Comparison of ENCODE assay signal across 13 cellular contexts in genomic region chr1:156643266-156644092, GRCh38. TPM values are rescaled to one million over a fixed set of nuclear protein-coding genes. Genes with fewer than 3 reads are reported as not detected.
DNase-seq lines count a peak whose midpoint lies in the region; ATAC-seq, FAIRE-seq and TF ChIP-seq lines count a peak whose summit lies in the region.
"Had no signal": no experiment of that assay in that cellular context is flagged by ENCODE, and none has a peak within 500 bp of the region (broad histone marks: within the 10 kb centered on the region; RNA-seq: fewer than 3 reads in every experiment).

No MANE protein-coding gene starts in this region.

- RAD21 ChIA-PET in GM12878 (lab: Charles Lee; ENCODE audit: unreplicated experiment), result interaction anchor here (0.8 to 1.5 kb wide), 3 partner anchors 16 to 82 kb away, joined by 3 read pairs; no protein-coding TSS in a partner anchor

- intact Hi-C loops in GM12878 (cut with micrococcal nuclease; ENCODE audit: unreplicated experiment), result no loop called here
- intact Hi-C loops in upper lobe of right lung (cut with DNase I), result no loop called here
- intact Hi-C loops in mucosa of descending colon (cut with DNase I, micrococcal nuclease), result no loop called here

- TF ChIP-seq RAD21 in GM12878 (IDR thresholded peaks at IDR 0.05; ENCODE audit: insufficient read depth, low read depth, low read length), result no peak

- no peak overlapping the region for H3K9ac ChIP-seq in GM12878 (ENCODE audit: control insufficient read depth, insufficient read depth, low read length)

- TF ChIP-seq EP300 in GM12878 (IDR thresholded peaks at IDR 0.05; ENCODE audit: borderline replicate concordance in 1 of 2, control insufficient read depth in 1 of 2, low read depth in 2 of 2, low read length in 2 of 2), result no peak

- no peak for TF ChIP-seq POLR2A in GM12878 (IDR thresholded peaks at IDR 0.05; ENCODE audit: low read depth, low read length)

- H3K27me3 ChIP-seq in GM12878 (replicated peaks in 1 of 2; ENCODE audit: control insufficient read depth in 2 of 2, insufficient read depth in 2 of 2, low read length in 1 of 2), result peaks cover 0 to 2% of the 10 kb centered on the region in 2 experiments; a peak in 3 of 4 replicates
- H3K27me3 ChIP-seq in upper lobe of right lung, result peaks cover 85% of the 10 kb centered on the region
- H3K27me3 ChIP-seq: BE2C had no signal

- peaks cover 8% of the 10 kb centered on the region for H3K4me1 ChIP-seq in GM12878 (ENCODE audit: control insufficient read depth, insufficient read depth, low read length)
- peaks cover 14% of the 10 kb centered on the region for H3K4me1 ChIP-seq in upper lobe of right lung
- peaks cover 6% of the 10 kb centered on the region for H3K4me1 ChIP-seq in mucosa of descending colon (ENCODE audit: low read depth)

- POLR2A ChIA-PET in GM12878 (lab: Charles Lee), result interaction anchor here (0.5 to 1.4 kb wide), 5 partner anchors 12 to 22 kb away, joined by 3 to 5 read pairs (median 4); no protein-coding TSS in a partner anchor
- POLR2A ChIA-PET in HEK293T (lab: Yijun Ruan, JAX), result interaction anchor here (0.7 to 1.3 kb wide), 2 partner anchors 17 to 19 kb away, joined by 3 read pairs; no protein-coding TSS in a partner anchor

- H3K4me3 ChIP-seq in GM12878 (no peak overlapping the region), upper lobe of right lung (no peak overlapping the region), mucosa of descending colon (no peak overlapping the region)
- H3K4me3 ChIP-seq: left ventricle myocardium inferior had no signal

- H3K27ac ChIP-seq in GM12878 (ENCODE audit: control insufficient read depth, insufficient read depth) (no peak overlapping the region), upper lobe of right lung (no peak overlapping the region)
- H3K27ac ChIP-seq: left ventricle myocardium inferior had no signal

- DNase-seq in stimulated activated CD4-positive, alpha-beta T cell treated with anti-CD3 and anti-CD28 coated beads, Interleukin-15, amount 100 ng/mL, for 24 hours, result peak; percentile 37
- no peak for DNase-seq in stimulated activated CD4-positive, alpha-beta T cell treated with anti-CD3 and anti-CD28 coated beads, Interleukin-12 subunit alpha, Interleukin-12 subunit beta, amount 100 ng/mL, for 4 hours
- peak; percentile 14 to 55 for DNase-seq in NOMO-1 (lab: John Stamatoyannopoulos, UW; ENCODE audit: unreplicated experiment in 2 of 2)
- no peak for DNase-seq in GM12878 (ENCODE audit: low read depth, low spot score)
- DNase-seq in upper lobe of right lung, result no peak
- DNase-seq in cerebellum (ENCODE audit: low spot score), result no peak
- DNase-seq in mucosa of descending colon, result no peak
- DNase-seq in HEK293T (ENCODE audit: extremely low spot score), result no peak
- DNase-seq: BE2C, left ventricle myocardium inferior, NCI-H524 treated with DMSO at 0.1 percent for 48 hours had no signal

- no peak overlapping the region for H2AFZ ChIP-seq in GM12878 (ENCODE audit: control insufficient read depth, low read depth, low read length)

- BruUV-seq in GM12878 (replicated peaks; lab: Mats Ljungman, UMichigan), result no TSS peak

- no peak for TF ChIP-seq CTCF in GM12878 (IDR thresholded peaks at IDR 0.05 in 2 of 3, conservative IDR thresholded peaks at IDR 0.05 in 1 of 3; ENCODE audit: control insufficient read depth in 2 of 3, extremely low read depth in 1 of 3, insufficient read depth in 1 of 3, low read depth in 3 of 3, low read length in 3 of 3)
- TF ChIP-seq CTCF in upper lobe of right lung (IDR thresholded peaks at IDR 0.05), result no peak
- no peak for TF ChIP-seq CTCF in mucosa of descending colon (IDR thresholded peaks at IDR 0.05)

- no peaks in the 10 kb centered on the region for H4K20me1 ChIP-seq in GM12878 (ENCODE audit: control insufficient read depth, insufficient read depth)

- no peak overlapping the region for H3K4me2 ChIP-seq in GM12878 (ENCODE audit: control insufficient read depth, insufficient read depth)

- SMC1A ChIA-PET in GM12878 (lab: Charles Lee; ENCODE audit: uncharacterized antibody, unreplicated experiment), result interaction anchor here (0.6 to 2.5 kb wide), 6 partner anchors 9 to 197 kb away, joined by 3 to 8 read pairs (median 3); no protein-coding TSS in a partner anchor

- ATAC-seq in GM12878 (peak; percentile 81), upper lobe of right lung (peak; percentile 59), mucosa of descending colon (no peak)
- ATAC-seq: HCT116 had no signal

- H3K9me3 ChIP-seq in GM12878 (replicated peaks; ENCODE audit: control insufficient read depth, insufficient read depth, low read length), result no peaks in the 10 kb centered on the region
- no peaks in the 10 kb centered on the region for H3K9me3 ChIP-seq in upper lobe of right lung
- H3K9me3 ChIP-seq in mucosa of descending colon, result no peaks in the 10 kb centered on the region
- H3K9me3 ChIP-seq: BE2C, left ventricle myocardium inferior had no signal

- H3K36me3 ChIP-seq in GM12878 (ENCODE audit: control insufficient read depth in 2 of 2, insufficient read depth in 2 of 2, low read length in 1 of 2) (no peaks in the 10 kb centered on the region), upper lobe of right lung (no peaks in the 10 kb centered on the region), mucosa of descending colon (ENCODE audit: low read depth) (no peaks in the 10 kb centered on the region)
- H3K36me3 ChIP-seq: BE2C, left ventricle myocardium inferior had no signal

- no peaks in the 10 kb centered on the region for H3K79me2 ChIP-seq in GM12878 (ENCODE audit: control insufficient read depth, insufficient read depth, low read length)

- peak; percentile 35 for FAIRE-seq in GM12878 (lab: Jason Lieb, UNC)

- CTCF ChIA-PET in GM12878 (lab: Yijun Ruan, JAX) (interaction anchor here (0.8 to 4.2 kb wide), 10 partner anchors 12 to 258 kb away, joined by 3 to 26 read pairs (median 3); no protein-coding TSS in a partner anchor), HEK293T (lab: Yijun Ruan, JAX) (interaction anchor here (1.0 to 6.2 kb wide), 4 partner anchors 16 to 47 kb away, joined by 3 to 47 read pairs (median 6); no protein-coding TSS in a partner anchor)

- WGBS in GM12878 (ENCODE audit: insufficient coverage, insufficient replicate concordance, low lambda C conversion rate, missing lambda C conversion rate), result 33% methylated on average over 12 of the region's 13 CpGs

- in situ Hi-C loops in GM12878 (cut with MboI), result no loop called here

RNA-seq across cellular contexts. Expression of gene BCAN, which starts 1.6 kb away (rescaled TPM):
- 0.40 and 0.44 TPM in 2 replicates for total RNA-seq in GM12878 (2013; cell fraction: nucleolus; rRNA removed)
- total RNA-seq in GM12878 (2014; rRNA removed) (0.11 and 0.40 TPM in 2 replicates), GM12878 (2014; rRNA removed; fragmentation: Illumina TruSeq; extraction: Trizol) (0.09 TPM in 1 of 2 replicates, not detected in the other), GM12878 (2021) (0.18 and 0.24 TPM in 2 replicates), upper lobe of right lung (not detected), cerebellum (106 TPM), mucosa of descending colon (under 1 TPM in 2 of 3 donors, not detected in 1; 0.14 to 0.79 TPM)
- 0.16 TPM for polyA plus RNA-seq in GM12878 (2011; ENCODE audit: low read depth)
- polyA plus RNA-seq in GM12878 (2011; rRNA removed) (0.04 and 0.10 TPM in 2 replicates), GM12878 (2014; fragmentation: Illumina TruSeq; extraction: Trizol) (0.12 and 0.17 TPM in 2 replicates), GM12878 (2014; fragmentation: Nextera tagmentation; extraction: Ambion mirVana) (under 1 TPM; 0.05 to 0.06 TPM), GM12878 (2014; rRNA removed) (0.23 and 0.25 TPM in 2 replicates), GM12878 (2016; fragmentation: Nextera tagmentation; extraction: Ambion mirVana) (1 to 10 TPM in 1 of 2 experiments, under 1 TPM in 1; 0.75 to 1.3 TPM)
- polyA plus RNA-seq in GM12878 (2011; cell fraction: cytosol; rRNA removed), result 0.22 and 0.27 TPM in 2 replicates
- 0.31 and 0.47 TPM in 2 replicates for polyA plus RNA-seq in GM12878 (2011; cell fraction: nucleus; rRNA removed)
- polyA plus RNA-seq in GM12878 (2012), result 0.26 and 0.31 TPM in 2 replicates
- 0.15 TPM in 1 of 2 replicates, not detected in the other for polyA minus RNA-seq in GM12878 (2011; rRNA and poly(A)+ RNA removed)
- not detected in 2 replicates for polyA minus RNA-seq in GM12878 (2011; cell fraction: cytosol; rRNA and poly(A)+ RNA removed)
- polyA minus RNA-seq in GM12878 (2011; cell fraction: nucleus; rRNA and poly(A)+ RNA removed), result not detected in 2 replicates

RNA-seq across cellular contexts. Expression of gene HAPLN2, which starts 24.3 kb away (rescaled TPM):
- total RNA-seq in GM12878 (2013; cell fraction: nucleolus; rRNA removed), result not detected in 2 replicates
- total RNA-seq in GM12878 (2014; rRNA removed), result not detected in 2 replicates
- total RNA-seq in GM12878 (2014; rRNA removed; fragmentation: Illumina TruSeq; extraction: Trizol), result not detected in 2 replicates
- total RNA-seq in GM12878 (2021), result not detected in 2 replicates
- polyA plus RNA-seq in GM12878 (2011; ENCODE audit: low read depth), result not detected
- not detected in 2 replicates for polyA plus RNA-seq in GM12878 (2011; rRNA removed)
- 0.07 and 0.12 TPM in 2 replicates for polyA plus RNA-seq in GM12878 (2011; cell fraction: cytosol; rRNA removed)
- 0.79 and 1.1 TPM in 2 replicates for polyA plus RNA-seq in GM12878 (2011; cell fraction: nucleus; rRNA removed)
- 0.11 TPM in 1 of 2 replicates, not detected in the other for polyA plus RNA-seq in GM12878 (2012)
- polyA plus RNA-seq in GM12878 (2014; fragmentation: Illumina TruSeq; extraction: Trizol), result not detected in 2 replicates
- not detected for polyA plus RNA-seq in GM12878 (2014; fragmentation: Nextera tagmentation; extraction: Ambion mirVana)
- 0.15 TPM in 1 of 2 replicates, not detected in the other for polyA plus RNA-seq in GM12878 (2014; rRNA removed)
- under 1 TPM in 1 of 2 experiments, not detected in 1; 0.24 TPM for polyA plus RNA-seq in GM12878 (2016; fragmentation: Nextera tagmentation; extraction: Ambion mirVana)
- not detected in 2 replicates for polyA minus RNA-seq in GM12878 (2011; rRNA and poly(A)+ RNA removed)
- polyA minus RNA-seq in GM12878 (2011; cell fraction: cytosol; rRNA and poly(A)+ RNA removed), result not detected in 2 replicates
- polyA minus RNA-seq in GM12878 (2011; cell fraction: nucleus; rRNA and poly(A)+ RNA removed), result not detected in 2 replicates
- 0.78 TPM for total RNA-seq in upper lobe of right lung
- total RNA-seq in cerebellum, result 1.3 TPM
- total RNA-seq in mucosa of descending colon, result under 1 TPM in 1 of 3 donors, not detected in 2; 0.28 TPM
- total RNA-seq: renal cortical epithelial cell had no signal

RNA-seq across cellular contexts. Expression of gene NES, which starts 33.7 kb away (rescaled TPM):
- 0.17 and 0.24 TPM in 2 replicates for total RNA-seq in GM12878 (2013; cell fraction: nucleolus; rRNA removed)
- total RNA-seq in GM12878 (2014; rRNA removed), result under 0.01 and 0.05 TPM in 2 replicates
- total RNA-seq in GM12878 (2014; rRNA removed; fragmentation: Illumina TruSeq; extraction: Trizol), result under 0.01 and 0.05 TPM in 2 replicates
- 0.15 and 0.21 TPM in 2 replicates for total RNA-seq in GM12878 (2021)
- not detected for polyA plus RNA-seq in GM12878 (2011; ENCODE audit: low read depth)
- not detected in 2 replicates for polyA plus RNA-seq in GM12878 (2011; rRNA removed)
- polyA plus RNA-seq in GM12878 (2011; cell fraction: cytosol; rRNA removed), result not detected in 2 replicates
- polyA plus RNA-seq in GM12878 (2011; cell fraction: nucleus; rRNA removed), result not detected in 2 replicates
- 0.03 and 0.04 TPM in 2 replicates for polyA plus RNA-seq in GM12878 (2012)
- 0.01 TPM in 1 of 2 replicates, not detected in the other for polyA plus RNA-seq in GM12878 (2014; fragmentation: Illumina TruSeq; extraction: Trizol)
- polyA plus RNA-seq in GM12878 (2014; fragmentation: Nextera tagmentation; extraction: Ambion mirVana), result not detected
- 0.01 and 0.04 TPM in 2 replicates for polyA plus RNA-seq in GM12878 (2014; rRNA removed)
- polyA plus RNA-seq in GM12878 (2016; fragmentation: Nextera tagmentation; extraction: Ambion mirVana), result under 1 TPM in 1 of 2 experiments, not detected in 1; 0.03 TPM
- 0.05 TPM in 1 of 2 replicates, not detected in the other for polyA minus RNA-seq in GM12878 (2011; rRNA and poly(A)+ RNA removed)
- polyA minus RNA-seq in GM12878 (2011; cell fraction: cytosol; rRNA and poly(A)+ RNA removed), result not detected in 2 replicates
- polyA minus RNA-seq in GM12878 (2011; cell fraction: nucleus; rRNA and poly(A)+ RNA removed), result not detected in 2 replicates
- total RNA-seq in upper lobe of right lung, result 54.7 TPM
- total RNA-seq in cerebellum, result 45.5 TPM
- total RNA-seq in mucosa of descending colon, result 10 to 100 TPM in 1 of 3 donors, 1 to 10 TPM in 2; 3.0 to 11.4 (median 6.4) TPM

RNA-seq across cellular contexts. Expression of gene GPATCH4, which starts 42.2 kb away (rescaled TPM):
- total RNA-seq in GM12878 (2013; cell fraction: nucleolus; rRNA removed), result 62.1 and 73.0 TPM in 2 replicates
- total RNA-seq in GM12878 (2014; rRNA removed) (33.5 and 35.5 TPM in 2 replicates), GM12878 (2014; rRNA removed; fragmentation: Illumina TruSeq; extraction: Trizol) (62.1 and 65.3 TPM in 2 replicates), GM12878 (2021) (53.2 and 60.7 TPM in 2 replicates), upper lobe of right lung (22.4 TPM), cerebellum (10.1 TPM), mucosa of descending colon (10 to 100 TPM; 17.4 to 25.9 (median 21.5) TPM)
- 44.4 TPM for polyA plus RNA-seq in GM12878 (2011; ENCODE audit: low read depth)
- polyA plus RNA-seq in GM12878 (2011; rRNA removed) (50.0 and 55.9 TPM in 2 replicates), GM12878 (2014; fragmentation: Illumina TruSeq; extraction: Trizol) (89.3 and 95.9 TPM in 2 replicates), GM12878 (2014; fragmentation: Nextera tagmentation; extraction: Ambion mirVana) (10 to 100 TPM; 82.5 to 90.4 TPM), GM12878 (2014; rRNA removed) (49.6 and 49.9 TPM in 2 replicates), GM12878 (2016; fragmentation: Nextera tagmentation; extraction: Ambion mirVana) (100 to 1,000 TPM; 108 to 111 TPM)
- polyA plus RNA-seq in GM12878 (2011; cell fraction: cytosol; rRNA removed), result 33.6 and 44.2 TPM in 2 replicates
- 49.9 and 57.1 TPM in 2 replicates for polyA plus RNA-seq in GM12878 (2011; cell fraction: nucleus; rRNA removed)
- 29.2 and 43.3 TPM in 2 replicates for polyA plus RNA-seq in GM12878 (2012)
- polyA minus RNA-seq in GM12878 (2011; rRNA and poly(A)+ RNA removed), result 55.6 and 71.4 TPM in 2 replicates
- 13.2 and 19.0 TPM in 2 replicates for polyA minus RNA-seq in GM12878 (2011; cell fraction: cytosol; rRNA and poly(A)+ RNA removed)
- polyA minus RNA-seq in GM12878 (2011; cell fraction: nucleus; rRNA and poly(A)+ RNA removed), result 40.1 and 73.7 TPM in 2 replicates

RNA-seq across cellular contexts. Expression of gene NAXE, which starts 51.9 kb away (rescaled TPM):
- total RNA-seq in GM12878 (2013; cell fraction: nucleolus; rRNA removed), result 19.2 and 22.0 TPM in 2 replicates
- total RNA-seq in GM12878 (2014; rRNA removed) (85.1 and 90.3 TPM in 2 replicates), GM12878 (2014; rRNA removed; fragmentation: Illumina TruSeq; extraction: Trizol) (56.5 and 56.6 TPM in 2 replicates), GM12878 (2021) (77.0 and 77.9 TPM in 2 replicates), upper lobe of right lung (69.2 TPM), cerebellum (28.3 TPM), mucosa of descending colon (10 to 100 TPM; 70.8 to 94.4 (median 86.5) TPM)
- polyA plus RNA-seq in GM12878 (2011; ENCODE audit: low read depth), result 17.5 TPM
- polyA plus RNA-seq in GM12878 (2011; rRNA removed) (15.4 and 17.8 TPM in 2 replicates), GM12878 (2014; fragmentation: Illumina TruSeq; extraction: Trizol) (58.6 and 72.4 TPM in 2 replicates), GM12878 (2014; fragmentation: Nextera tagmentation; extraction: Ambion mirVana) (10 to 100 TPM; 18.1 to 65.1 TPM), GM12878 (2014; rRNA removed) (64.3 and 66.3 TPM in 2 replicates), GM12878 (2016; fragmentation: Nextera tagmentation; extraction: Ambion mirVana) (10 to 100 TPM; 84.2 to 93.3 TPM)
- polyA plus RNA-seq in GM12878 (2011; cell fraction: cytosol; rRNA removed), result 32.5 and 32.7 TPM in 2 replicates
- 17.5 and 23.9 TPM in 2 replicates for polyA plus RNA-seq in GM12878 (2011; cell fraction: nucleus; rRNA removed)
- polyA plus RNA-seq in GM12878 (2012), result 37.5 and 46.4 TPM in 2 replicates
- 14.3 and 25.8 TPM in 2 replicates for polyA minus RNA-seq in GM12878 (2011; rRNA and poly(A)+ RNA removed)
- 8.3 and 11.0 TPM in 2 replicates for polyA minus RNA-seq in GM12878 (2011; cell fraction: cytosol; rRNA and poly(A)+ RNA removed)
- polyA minus RNA-seq in GM12878 (2011; cell fraction: nucleus; rRNA and poly(A)+ RNA removed), result 12.7 and 14.5 TPM in 2 replicates

Comparison
In these comparisons a context has a peak if more than half of its experiments do, and no peak if none do; other contexts are left out.
1. DNase-seq: peak in stimulated activated CD4-positive, alpha-beta T cell treated with anti-CD3 and anti-CD28 coated beads, Interleukin-15, amount 100 ng/mL, for 24 hours (single experiment) and NOMO-1 (2 of 2); none in stimulated activated CD4-positive, alpha-beta T cell treated with anti-CD3 and anti-CD28 coated beads, Interleukin-12 subunit alpha, Interleukin-12 subunit beta, amount 100 ng/mL, for 4 hours (single experiment), GM12878 (single experiment), upper lobe of right lung (single experiment), cerebellum (single experiment), mucosa of descending colon (0 of 3) and HEK293T (single experiment).
2. RNA of gene BCAN, which starts 1.6 kb away (total RNA-seq): 106 TPM in cerebellum (single experiment); 0.09 to 0.44 TPM in GM12878, not detected in upper lobe of right lung (single experiment) and 0.14 to 0.79 TPM in mucosa of descending colon; every median in the first group is over 10 times any median in the second.